In genomic region chr10:4280481-4281206, GRCh38 we compare ENCODE assay signal across 11 cellular contexts.
DNase-seq lines count a peak whose midpoint lies in the region; ATAC-seq, FAIRE-seq and TF ChIP-seq lines count a peak whose summit lies in the region.
"Had no signal": no experiment of that assay in that cellular context is flagged by ENCODE, and none has a peak within 500 bp of the region (broad histone marks: within the 10 kb centered on the region; RNA-seq: fewer than 3 reads in every experiment).

No MANE protein-coding gene starts in this region.

- DNase-seq in HT1080 (ENCODE audit: low read depth) (peak; percentile 70), breast epithelium (ENCODE audit: low spot score in 2 of 2) (no peak), left lobe of liver (ENCODE audit: low spot score) (no peak), suprapubic skin (ENCODE audit: low spot score in 2 of 2) (no peak), testis (no peak), small intestine (no peak)
- DNase-seq in activated CD4-positive, CD25-positive, alpha-beta regulatory T cell (lab: John Stamatoyannopoulos, UW): no peak
- DNase-seq: activated T-cell treated with anti-CD3 and anti-CD28 coated beads, Interleukin-2, amount 50 U/mL, for 1 hour; dorsolateral prefrontal cortex; NCI-H446 had no signal

- WGBS in suprapubic skin: 68% methylated on average over 7 of the region's 7 CpGs
- WGBS in testis, 2 donors: 74 to 81% methylated on average over 7 of the region's 7 CpGs
- WGBS in small intestine, 3 donors: 56 to 69% (median 62%) methylated on average over 7 of the region's 7 CpGs

- H3K27ac ChIP-seq in breast epithelium (peak overlapping the region; percentile 70 to 88), suprapubic skin (peak overlapping the region; percentile 76), testis (peak overlapping the region in 1 of 2 donors; percentile 23), small intestine (ENCODE audit: low read depth in 1 of 2, low read length in 1 of 2) (peak overlapping the region in 1 of 2 donors; percentile 76)

- H3K9me3 ChIP-seq in breast epithelium: no peaks in the 10 kb centered on the region
- no peaks in the 10 kb centered on the region for H3K9me3 ChIP-seq in suprapubic skin
- H3K9me3 ChIP-seq in testis: no peaks in the 10 kb centered on the region
- no peaks in the 10 kb centered on the region for H3K9me3 ChIP-seq in small intestine (ENCODE audit: control insufficient read depth, low read depth)

- no peak for FAIRE-seq in small intestine (lab: Jason Lieb, UNC)

- H3K27me3 ChIP-seq in breast epithelium: no peaks in the 10 kb centered on the region
- no peaks in the 10 kb centered on the region for H3K27me3 ChIP-seq in suprapubic skin
- H3K27me3 ChIP-seq in testis: no peaks in the 10 kb centered on the region
- no peaks in the 10 kb centered on the region for H3K27me3 ChIP-seq in small intestine (ENCODE audit: control insufficient read depth in 2 of 2, insufficient read depth in 2 of 2, low read length in 2 of 2)

- no peak for TF ChIP-seq EP300 in suprapubic skin (IDR thresholded peaks at IDR 0.05)

- H3K36me3 ChIP-seq in breast epithelium: no peaks in the 10 kb centered on the region
- no peaks in the 10 kb centered on the region for H3K36me3 ChIP-seq in suprapubic skin
- no peaks in the 10 kb centered on the region for H3K36me3 ChIP-seq in testis (ENCODE audit: low read depth, missing control alignments)
- H3K36me3 ChIP-seq in small intestine (ENCODE audit: control insufficient read depth in 2 of 2, insufficient read depth in 2 of 2, low read length in 2 of 2): no peaks in the 10 kb centered on the region

- TF ChIP-seq CTCF in breast epithelium (IDR thresholded peaks at IDR 0.05) (no peak), suprapubic skin (IDR thresholded peaks at IDR 0.05) (no peak), testis (IDR thresholded peaks at IDR 0.05) (no peak)

- H3K4me1 ChIP-seq in breast epithelium: no peaks in the 10 kb centered on the region
- peaks cover 37% of the 10 kb centered on the region for H3K4me1 ChIP-seq in suprapubic skin
- H3K4me1 ChIP-seq in testis: peaks cover 32% of the 10 kb centered on the region
- peaks cover 0 to 7% of the 10 kb centered on the region in 2 donors for H3K4me1 ChIP-seq in small intestine (ENCODE audit: control insufficient read depth in 2 of 2, insufficient read depth in 1 of 2, low read depth in 1 of 2, low read length in 1 of 2)

- H3K4me3 ChIP-seq in breast epithelium (no peak overlapping the region), suprapubic skin (no peak overlapping the region), testis (no peak overlapping the region), small intestine (ENCODE audit: low read depth in 1 of 2, low read length in 2 of 2) (no peak overlapping the region)
- H3K4me3 ChIP-seq: dorsolateral prefrontal cortex had no signal

- intact Hi-C loops in breast epithelium (cut with DNase I; ENCODE audit: low total_unique reads) (no loop called here), testis (cut with DNase I; ENCODE audit: low total_unique reads) (no loop called here)

- ATAC-seq in left lobe of liver: peak; percentile 18
- no peak for ATAC-seq in GM18868 (IDR thresholded peaks at IDR 0.05; ENCODE audit: unreplicated experiment)

- TF ChIP-seq POLR2A in breast epithelium (IDR thresholded peaks at IDR 0.05) (no peak), suprapubic skin (IDR thresholded peaks at IDR 0.05) (no peak), testis (IDR thresholded peaks at IDR 0.05) (no peak)
